In the genomic region with DNA sequence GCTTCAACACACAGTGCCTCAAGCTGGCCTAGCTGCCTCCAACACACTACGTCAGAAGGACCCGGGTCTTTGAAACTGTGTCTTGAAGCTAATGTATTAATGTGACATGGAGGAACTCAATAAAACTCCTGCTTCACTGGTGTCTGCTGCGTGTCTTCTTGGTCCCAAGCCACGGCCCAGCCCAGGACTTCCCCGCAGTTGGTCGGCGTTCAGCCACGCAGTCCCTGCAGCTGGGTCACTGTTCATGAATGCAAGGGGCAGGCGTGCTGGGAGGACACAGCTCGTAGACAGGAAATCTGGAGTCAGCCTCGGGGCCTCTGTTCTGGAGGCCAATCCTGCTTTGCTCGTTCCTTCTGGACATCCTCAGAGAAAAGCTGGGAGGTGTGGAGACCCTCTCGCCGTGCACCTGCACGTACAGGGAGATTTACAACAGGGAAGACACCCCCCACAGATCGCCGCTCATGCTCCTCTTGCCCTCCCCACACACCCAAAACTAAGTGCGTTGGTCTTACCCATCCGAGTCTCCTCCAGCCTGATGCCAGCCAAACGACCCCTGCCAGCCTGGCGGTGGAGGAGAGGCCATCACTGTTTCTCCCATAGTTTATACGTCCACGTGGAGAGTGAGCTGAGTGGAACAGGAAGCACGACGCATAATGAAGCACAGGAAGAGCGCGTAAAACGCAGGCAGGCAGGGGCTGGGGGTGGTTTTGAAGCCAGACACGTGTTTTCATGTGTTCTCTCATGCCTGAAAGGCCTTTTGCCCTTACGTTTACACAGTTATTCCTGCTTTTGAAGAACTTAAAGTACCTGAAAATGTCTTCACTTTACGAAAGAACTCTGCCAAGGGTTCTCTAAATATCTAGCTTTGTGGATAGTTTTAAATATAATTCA, we compare ENCODE assay signal across 24 cellular contexts. TPM values are rescaled to one million over a fixed set of nuclear protein-coding genes. Genes with fewer than 3 reads are reported as not detected.
DNase-seq lines count a peak whose midpoint lies in the region; ATAC-seq, FAIRE-seq and TF ChIP-seq lines count a peak whose summit lies in the region.
"Had no signal": no experiment of that assay in that cellular context is flagged by ENCODE, and none has a peak within 500 bp of the region (broad histone marks: within the 10 kb centered on the region; RNA-seq: fewer than 3 reads in every experiment).

No MANE protein-coding gene starts in this region.

- in situ Hi-C loops in GM12878 (cut with MboI), result no loop called here

- TF ChIP-seq POLR2A in GM12878 (IDR thresholded peaks at IDR 0.05; ENCODE audit: low read depth, low read length), result no peak

- no peak for FAIRE-seq in GM12878 (lab: Jason Lieb, UNC)
- FAIRE-seq: bronchial epithelial cell, GM12892 had no signal

- H3K27me3 ChIP-seq in DOHH2 (ENCODE audit: control insufficient read depth, low read length) (no peaks in the 10 kb centered on the region), GM12878 (replicated peaks in 1 of 2; ENCODE audit: control insufficient read depth in 2 of 2, insufficient read depth in 2 of 2, low read length in 1 of 2) (no peaks in the 10 kb centered on the region)
- H3K27me3 ChIP-seq: uterus had no signal

- POLR2A ChIA-PET in GM12878 (lab: Charles Lee), result no interaction called here

- no peak overlapping the region for H2AFZ ChIP-seq in GM12878 (ENCODE audit: control insufficient read depth, low read depth, low read length)
- H2AFZ ChIP-seq: PC-9 had no signal

- SMC1A ChIA-PET in GM12878 (lab: Charles Lee; ENCODE audit: uncharacterized antibody, unreplicated experiment), result no interaction called here

- no peak overlapping the region for H3K9ac ChIP-seq in GM12878 (ENCODE audit: control insufficient read depth, insufficient read depth, low read length)

- RAD21 ChIA-PET in GM12878 (lab: Charles Lee; ENCODE audit: unreplicated experiment), result no interaction called here

- TF ChIP-seq RAD21 in GM12878 (IDR thresholded peaks at IDR 0.05; ENCODE audit: insufficient read depth, low read depth, low read length), result no peak

- H3K9me3 ChIP-seq in DOHH2 (ENCODE audit: control insufficient read depth, insufficient read depth, low read length) (no peaks in the 10 kb centered on the region), GM12878 (replicated peaks; ENCODE audit: control insufficient read depth, insufficient read depth, low read length) (no peaks in the 10 kb centered on the region)
- H3K9me3 ChIP-seq: Caco-2, uterus had no signal

- H3K79me2 ChIP-seq in DOHH2 (ENCODE audit: control insufficient read depth, low read length), result no peaks in the 10 kb centered on the region
- H3K79me2 ChIP-seq in GM12878 (ENCODE audit: control insufficient read depth, insufficient read depth, low read length), result no peaks in the 10 kb centered on the region

- intact Hi-C loops in activated naive CD4-positive, alpha-beta T cell treated with anti-CD3 and anti-CD28 coated beads for 36 hours (cut with micrococcal nuclease), result no loop called here
- intact Hi-C loops in GM12878 (cut with micrococcal nuclease; ENCODE audit: unreplicated experiment), result no loop called here

- no peaks in the 10 kb centered on the region for H3K9me3 Mint-ChIP-seq in activated naive CD4-positive, alpha-beta T cell treated with anti-CD3 and anti-CD28 coated beads for 36 hours
- no peaks in the 10 kb centered on the region for H3K9me3 Mint-ChIP-seq in progenitor cell of endocrine pancreas (ENCODE audit: low read depth)
- H3K9me3 Mint-ChIP-seq: activated naive CD8-positive, alpha-beta T cell treated with anti-CD3 and anti-CD28 coated beads, Interleukin-2, amount 10 ng/mL, durations not matched to agents 7 days and 5 days; nephron had no signal

- peaks cover 4% of the 10 kb centered on the region; the same call in 1 of the 2 replicates for H3F3A ChIP-seq in DOHH2 (ENCODE audit: control insufficient read depth, insufficient read depth)

- ATAC-seq in GM12878, result no peak

- peaks cover 15% of the 10 kb centered on the region for H3K36me3 ChIP-seq in DOHH2 (ENCODE audit: control insufficient read depth, low read length)
- H3K36me3 ChIP-seq in GM12878 (ENCODE audit: control insufficient read depth in 2 of 2, insufficient read depth in 2 of 2, low read length in 1 of 2), result peaks cover 6% of the 10 kb centered on the region in 2 experiments
- H3K36me3 ChIP-seq: uterus had no signal

- no peak for DNase-seq in activated naive CD4-positive, alpha-beta T cell treated with anti-CD3 and anti-CD28 coated beads for 36 hours
- no peak for DNase-seq in activated naive CD4-positive, alpha-beta T cell treated with Interleukin-2 at 50 U/mL for 16 hours
- DNase-seq in GM12878 (ENCODE audit: low read depth, low spot score), result no peak
- no peak for DNase-seq in progenitor cell of endocrine pancreas (ENCODE audit: low spot score, unreplicated experiment)
- no peak for DNase-seq in foreskin fibroblast
- DNase-seq in effector CD8-positive, alpha-beta T cell (lab: John Stamatoyannopoulos, UW), result no peak
- no peak for DNase-seq in HCEC 1CT
- DNase-seq: ACHN; activated naive CD8-positive, alpha-beta T cell treated with anti-CD3 and anti-CD28 coated beads, Interleukin-2, amount 10 ng/mL, durations not matched to agents 7 days and 5 days; GDM1; IMR-90; mammary epithelial cell; NCI-H1048; NCI-H2081 treated with DMSO at 0.1 percent for 48 hours; stimulated activated CD4-positive, alpha-beta T cell treated with anti-CD3 and anti-CD28 coated beads, Interleukin-15, amount 100 ng/mL, for 24 hours; T1000; uterus had no signal

- H3K9me2 ChIP-seq in DOHH2 (replicated peaks; ENCODE audit: control insufficient read depth, low read length), result no peaks in the 10 kb centered on the region

- peaks cover 13% of the 10 kb centered on the region for H3K36me3 Mint-ChIP-seq in activated naive CD4-positive, alpha-beta T cell treated with anti-CD3 and anti-CD28 coated beads for 36 hours (ENCODE audit: low read depth)
- H3K36me3 Mint-ChIP-seq in progenitor cell of endocrine pancreas (ENCODE audit: insufficient read depth), result peaks cover 9% of the 10 kb centered on the region

- H3K4me3 ChIP-seq in DOHH2 (ENCODE audit: low read length) (no peak overlapping the region), GM12878 (no peak overlapping the region), foreskin fibroblast (ENCODE audit: low read depth in 1 of 2, low read length in 2 of 2) (no peak overlapping the region)
- H3K4me3 ChIP-seq: PC-9, SK-N-MC, uterus had no signal

- WGBS in GM12878 (ENCODE audit: insufficient coverage, insufficient replicate concordance, low lambda C conversion rate, missing lambda C conversion rate), result 79% methylated on average over 31 of the region's 31 CpGs

- peaks cover 17% of the 10 kb centered on the region for H3K4me1 ChIP-seq in DOHH2 (ENCODE audit: control insufficient read depth, low read length)
- H3K4me1 ChIP-seq in GM12878 (ENCODE audit: control insufficient read depth, insufficient read depth, low read length), result peaks cover 9% of the 10 kb centered on the region
- H3K4me1 ChIP-seq: uterus had no signal

- TF ChIP-seq CTCF in DOHH2 (IDR thresholded peaks at IDR 0.05; ENCODE audit: low read depth, low read length, poor library complexity, severe bottlenecking) (no peak), GM12878 (IDR thresholded peaks at IDR 0.05 in 2 of 3, conservative IDR thresholded peaks at IDR 0.05 in 1 of 3; ENCODE audit: control insufficient read depth in 2 of 3, extremely low read depth in 1 of 3, insufficient read depth in 1 of 3, low read depth in 3 of 3, low read length in 3 of 3) (no peak), progenitor cell of endocrine pancreas (IDR thresholded peaks at IDR 0.05; ENCODE audit: unreplicated experiment) (no peak), foreskin fibroblast (IDR thresholded peaks at IDR 0.05; ENCODE audit: low read depth, low read length) (no peak)

- BruUV-seq in GM12878 (replicated peaks; lab: Mats Ljungman, UMichigan), result no TSS peak

- no peaks in the 10 kb centered on the region for H4K20me1 ChIP-seq in DOHH2 (ENCODE audit: control insufficient read depth, insufficient read depth, low read depth, low read length)
- no peaks in the 10 kb centered on the region for H4K20me1 ChIP-seq in GM12878 (ENCODE audit: control insufficient read depth, insufficient read depth)

- peak overlapping the region; percentile 39 for H3K27ac Mint-ChIP-seq in activated naive CD4-positive, alpha-beta T cell treated with anti-CD3 and anti-CD28 coated beads for 36 hours
- H3K27ac Mint-ChIP-seq in progenitor cell of endocrine pancreas, result peak overlapping the region; percentile 81
- H3K27ac Mint-ChIP-seq: activated naive CD8-positive, alpha-beta T cell treated with anti-CD3 and anti-CD28 coated beads, Interleukin-2, amount 10 ng/mL, durations not matched to agents 7 days and 5 days had no signal

- H3K4me2 ChIP-seq in DOHH2 (ENCODE audit: low read length) (peak overlapping the region; percentile 29), GM12878 (ENCODE audit: control insufficient read depth, insufficient read depth) (no peak overlapping the region; the same call in 1 of the 2 replicates)
- H3K4me2 ChIP-seq: PC-9 had no signal

- CTCF ChIA-PET in activated naive CD4-positive, alpha-beta T cell treated with anti-CD3 and anti-CD28 coated beads for 36 hours (lab: Charles Lee), result no interaction called here
- CTCF ChIA-PET in GM12878 (lab: Yijun Ruan, JAX), result interaction anchor here (0.6 to 1.6 kb wide), 2 partner anchors 18 to 173 kb away, joined by 3 to 4 read pairs; no protein-coding TSS in a partner anchor

- H3K27me3 Mint-ChIP-seq in activated naive CD4-positive, alpha-beta T cell treated with anti-CD3 and anti-CD28 coated beads for 36 hours (ENCODE audit: low read depth), result no peaks in the 10 kb centered on the region
- no peaks in the 10 kb centered on the region for H3K27me3 Mint-ChIP-seq in progenitor cell of endocrine pancreas
- H3K27me3 Mint-ChIP-seq: activated naive CD8-positive, alpha-beta T cell treated with anti-CD3 and anti-CD28 coated beads, Interleukin-2, amount 10 ng/mL, durations not matched to agents 7 days and 5 days had no signal

- peak overlapping the region; percentile 22; the same call in 1 of the 2 replicates for H3K27ac ChIP-seq in DOHH2 (ENCODE audit: low read depth, low read length)
- peak overlapping the region; percentile 13; the same call in 1 of the 2 replicates for H3K27ac ChIP-seq in GM12878 (ENCODE audit: control insufficient read depth, insufficient read depth)
- H3K27ac ChIP-seq: PC-9, SK-N-MC, uterus had no signal

- H3K4me1 Mint-ChIP-seq in activated naive CD4-positive, alpha-beta T cell treated with anti-CD3 and anti-CD28 coated beads for 36 hours (ENCODE audit: low read depth), result peaks cover 2% of the 10 kb centered on the region
- no peaks in the 10 kb centered on the region for H3K4me1 Mint-ChIP-seq in progenitor cell of endocrine pancreas (ENCODE audit: low read depth)

- no peak for TF ChIP-seq EP300 in GM12878 (IDR thresholded peaks at IDR 0.05; ENCODE audit: borderline replicate concordance in 1 of 2, control insufficient read depth in 1 of 2, low read depth in 2 of 2, low read length in 2 of 2)

- no peak overlapping the region for H3K4me3 Mint-ChIP-seq in activated naive CD4-positive, alpha-beta T cell treated with anti-CD3 and anti-CD28 coated beads for 36 hours
- H3K4me3 Mint-ChIP-seq in progenitor cell of endocrine pancreas (ENCODE audit: low read depth), result no peak overlapping the region
- H3K4me3 Mint-ChIP-seq: activated naive CD8-positive, alpha-beta T cell treated with anti-CD3 and anti-CD28 coated beads, Interleukin-2, amount 10 ng/mL, durations not matched to agents 7 days and 5 days; nephron had no signal

RNA-seq across cellular contexts. Expression of gene ADI1, which starts 39.7 kb away (rescaled TPM):
- total RNA-seq in activated naive CD4-positive, alpha-beta T cell treated with anti-CD3 and anti-CD28 coated beads for 36 hours, result 10 to 100 TPM; 45.6 to 49.8 TPM
- total RNA-seq in GM12878 (2013; cell fraction: nucleolus; rRNA removed), result 3.7 and 4.0 TPM in 2 replicates
- total RNA-seq in GM12878 (2014; rRNA removed), result 15.9 and 19.3 TPM in 2 replicates
- total RNA-seq in GM12878 (2014; rRNA removed; fragmentation: Illumina TruSeq; extraction: Trizol), result 15.0 and 15.6 TPM in 2 replicates
- total RNA-seq in GM12878 (2021), result 17.5 and 20.6 TPM in 2 replicates
- 7.0 TPM for polyA plus RNA-seq in GM12878 (2011; ENCODE audit: low read depth)
- polyA plus RNA-seq in GM12878 (2011; rRNA removed), result 18.4 and 20.0 TPM in 2 replicates
- polyA plus RNA-seq in GM12878 (2011; cell fraction: cytosol; rRNA removed), result 16.3 and 19.4 TPM in 2 replicates
- polyA plus RNA-seq in GM12878 (2011; cell fraction: nucleus; rRNA removed), result 13.3 and 14.5 TPM in 2 replicates
- polyA plus RNA-seq in GM12878 (2012), result 12.1 and 12.4 TPM in 2 replicates
- 16.1 and 19.8 TPM in 2 replicates for polyA plus RNA-seq in GM12878 (2014; fragmentation: Illumina TruSeq; extraction: Trizol)
- 10 to 100 TPM in 1 of 2 experiments, 1 to 10 TPM in 1; 4.4 to 12.4 TPM for polyA plus RNA-seq in GM12878 (2014; fragmentation: Nextera tagmentation; extraction: Ambion mirVana)
- 16.9 and 17.0 TPM in 2 replicates for polyA plus RNA-seq in GM12878 (2014; rRNA removed)
- polyA plus RNA-seq in GM12878 (2016; fragmentation: Nextera tagmentation; extraction: Ambion mirVana), result 10 to 100 TPM; 74.4 to 78.7 TPM
- 9.1 TPM in 2 replicates for polyA minus RNA-seq in GM12878 (2011; rRNA and poly(A)+ RNA removed)
- polyA minus RNA-seq in GM12878 (2011; cell fraction: cytosol; rRNA and poly(A)+ RNA removed), result 4.1 and 4.9 TPM in 2 replicates
- polyA minus RNA-seq in GM12878 (2011; cell fraction: nucleus; rRNA and poly(A)+ RNA removed), result 2.1 and 5.4 TPM in 2 replicates
- 41.8 and 46.6 TPM in 2 replicates for total RNA-seq in progenitor cell of endocrine pancreas
